20 cellular contexts compared by ENCODE assay signal in genomic region chr13:77391475-77391874, GRCh38.
"Had no signal": no experiment of that assay in that cellular context is flagged by ENCODE, and none has a peak within 500 bp of the region (broad histone marks: within the 10 kb centered on the region; RNA-seq: fewer than 3 reads in every experiment).

No MANE protein-coding gene starts in this region.

- H3K4me1 ChIP-seq: neural progenitor cell, upper lobe of right lung had no signal

- H3K4me3 ChIP-seq: lung, neural progenitor cell, ovary, smooth muscle cell, tibial artery, upper lobe of right lung, vagina had no signal

- H3K4me2 ChIP-seq: neural progenitor cell, smooth muscle cell had no signal

- H2AFZ ChIP-seq: neural progenitor cell had no signal

- H3K27me3 ChIP-seq: heart left ventricle, neural progenitor cell, ovary, tibial artery, upper lobe of right lung, vagina had no signal

- H3K36me3 ChIP-seq: heart left ventricle, neural progenitor cell, ovary, tibial artery, upper lobe of right lung, vagina had no signal

- H3K27ac ChIP-seq: heart left ventricle, neural progenitor cell, ovary, upper lobe of right lung had no signal

- H3K9ac ChIP-seq: neural progenitor cell had no signal

- H3K9me3 ChIP-seq: ovary, tibial artery, upper lobe of right lung, vagina had no signal

- FAIRE-seq: frontal cortex had no signal

- DNase-seq: effector memory CD8-positive, alpha-beta T cell; heart left ventricle; hippocampal formation; left colon; left ventricle myocardium superior; mesenchymal stem cell; midbrain; nucleus accumbens; ovary; right cardiac atrium; stimulated activated CD4-positive, alpha-beta T cell treated with anti-CD3 and anti-CD28 coated beads, Interleukin-2, amount 100 ng/mL, for 48 hours; stimulated activated naive CD4-positive, alpha-beta T cell treated with Interleukin-2 at 50 U/mL for 16 hours; tibial artery; upper lobe of right lung had no signal

- ATAC-seq: effector memory CD8-positive, alpha-beta T cell; heart left ventricle; left colon; left ventricle myocardium superior; natural killer cell treated with Interleukin-12 subunit alpha and Interleukin-12 subunit beta and Interleukin-15 and Interleukin-18, amount 100 ng/mL, for 72 hours; right cardiac atrium; upper lobe of right lung had no signal
